In the genomic region with DNA sequence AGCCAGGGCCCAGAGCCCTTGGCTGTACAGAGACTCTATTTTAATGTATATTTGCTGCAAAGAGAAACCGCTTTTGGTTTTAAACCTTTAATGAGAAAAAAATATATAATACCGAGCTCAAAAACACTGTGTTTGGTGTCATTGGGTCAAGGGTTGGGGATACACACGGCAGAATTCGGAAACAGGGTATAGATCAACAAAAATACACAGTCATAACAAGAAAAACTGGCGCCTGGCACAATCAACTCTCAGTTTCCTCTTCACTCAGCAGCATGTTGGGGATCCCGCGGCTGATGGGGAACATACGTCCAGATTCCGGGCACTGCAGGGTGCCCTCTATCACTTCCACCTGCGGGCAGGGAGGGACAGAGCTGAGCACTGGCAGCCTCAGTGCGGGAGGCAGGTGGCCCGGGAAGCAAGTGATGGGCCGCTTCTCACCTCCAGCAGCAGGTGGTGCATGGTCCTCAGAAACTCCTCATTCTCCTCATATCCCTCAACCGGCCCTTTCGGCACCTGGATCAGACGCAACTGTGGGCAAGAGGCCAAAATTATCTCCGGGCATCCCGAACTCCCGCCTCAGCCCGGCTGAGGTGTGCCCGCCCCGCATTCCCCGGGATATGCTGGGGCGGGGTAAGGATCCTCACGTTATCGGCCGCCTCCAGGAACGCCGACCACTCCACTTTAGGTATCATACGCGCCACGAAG, we compare ENCODE assay signal across 9 cellular contexts. TPM values are rescaled to one million over a fixed set of nuclear protein-coding genes. Genes with fewer than 3 reads are reported as not detected.
DNase-seq lines count a peak whose midpoint lies in the region; ATAC-seq and TF ChIP-seq lines count a peak whose summit lies in the region.
"Not testable (repeated sequence)": the region's sequence is repeated elsewhere in the genome, so short reads cannot be mapped to it uniquely, and the experiment has no call there.
"Had no signal": no experiment of that assay in that cellular context is flagged by ENCODE, and none has a peak within 500 bp of the region (broad histone marks: within the 10 kb centered on the region; RNA-seq: fewer than 3 reads in every experiment).

No MANE protein-coding gene starts in this region.

- TF ChIP-seq CTCF in LNCaP clone FGC (IDR thresholded peaks at IDR 0.05; ENCODE audit: control insufficient read depth, extremely low read depth, insufficient read depth), result peak; percentile 29; the same call in 1 of the 2 replicates

- H3K4me3 ChIP-seq in LNCaP clone FGC (ENCODE audit: low read depth, low read length), result peak overlapping the region; percentile 83

- DNase-seq in CD1c-positive myeloid dendritic cell (ENCODE audit: extremely low spot score) (peak; percentile 53), LNCaP clone FGC (ENCODE audit: low read depth) (peak; percentile 41), RPMI7951 (ENCODE audit: low read depth) (peak; percentile 25), lung microvascular endothelial cell (ENCODE audit: low read depth in 2 of 2) (peak; percentile 27 to 69)
- peak; percentile 42 for DNase-seq in activated naive CD4-positive, alpha-beta T cell treated with Interleukin-2 at 50 U/mL for 16 hours
- not testable (repeated sequence) for DNase-seq in epithelial cell of prostate (ENCODE audit: low read depth, low spot score)
- DNase-seq in stimulated activated CD4-positive, alpha-beta T cell treated with anti-CD3 and anti-CD28 coated beads, Interleukin-4, amount 100 ng/mL, for 1 hour, result peak; percentile 28

- ATAC-seq in GM21390 (IDR thresholded peaks at IDR 0.05; ENCODE audit: unreplicated experiment), result peak; percentile 6

- H3K27ac ChIP-seq in epithelial cell of prostate, result peak overlapping the region; percentile 98

RNA-seq across cellular contexts. Expression of a gene that starts 0.6 kb away (rescaled TPM):
- total RNA-seq in RPMI7951 (2014; rRNA removed; shearing (Covaris generic)), result 434 and 545 TPM in 2 replicates
- 189 and 190 TPM in 2 replicates for total RNA-seq in lung microvascular endothelial cell

RNA-seq across cellular contexts. Expression of a gene that starts 1.1 kb away (rescaled TPM):
- 245 and 355 TPM in 2 replicates for total RNA-seq in RPMI7951 (2014; rRNA removed; shearing (Covaris generic))
- total RNA-seq in lung microvascular endothelial cell, result 217 and 266 TPM in 2 replicates

RNA-seq across cellular contexts. Expression of a gene that starts 11.4 kb away (rescaled TPM):
- total RNA-seq in RPMI7951 (2014; rRNA removed; shearing (Covaris generic)), result 7.4 and 10.8 TPM in 2 replicates
- total RNA-seq in lung microvascular endothelial cell, result 33.8 and 53.6 TPM in 2 replicates

RNA-seq across cellular contexts. Expression of a gene that starts 16.6 kb away (rescaled TPM):
- total RNA-seq in RPMI7951 (2014; rRNA removed; shearing (Covaris generic)), result 0.68 and 1.7 TPM in 2 replicates
- total RNA-seq in lung microvascular endothelial cell, result 0.22 TPM in 1 of 2 replicates, not detected in the other
- total RNA-seq: glomerular endothelial cell had no signal

RNA-seq across cellular contexts. Expression of a gene that starts 23.2 kb away (rescaled TPM):
- 1.2 and 2.8 TPM in 2 replicates for total RNA-seq in RPMI7951 (2014; rRNA removed; shearing (Covaris generic))
- total RNA-seq in lung microvascular endothelial cell, result 0.79 and 1.7 TPM in 2 replicates
